10 cellular contexts compared by ENCODE assay signal in genomic region chr14:89428163-89428523, GRCh38. TPM values are rescaled to one million over a fixed set of nuclear protein-coding genes. Genes with fewer than 3 reads are reported as not detected.
DNase-seq lines count a peak whose midpoint lies in the region; ATAC-seq, FAIRE-seq and TF ChIP-seq lines count a peak whose summit lies in the region.
"Had no signal": no experiment of that assay in that cellular context is flagged by ENCODE, and none has a peak within 500 bp of the region (broad histone marks: within the 10 kb centered on the region; RNA-seq: fewer than 3 reads in every experiment).

No MANE protein-coding gene starts in this region.

- no peak for FAIRE-seq in astrocyte (lab: Jason Lieb, UNC)

- CTCF ChIA-PET in activated CD8-positive, alpha-beta memory T cell treated with anti-CD3 and anti-CD28 coated beads, Interleukin-2, amount 10 ng/mL, durations not matched to agents 7 days and 5 days (lab: Charles Lee), result interaction anchor here (1.0 to 2.9 kb wide), 2 partner anchors 9 to 82 kb away, joined by 3 to 17 read pairs; no protein-coding TSS in a partner anchor

- no peak overlapping the region for H4K8ac ChIP-seq in mesendoderm (ENCODE audit: low read depth, low read length)

- peaks cover 78% of the 10 kb centered on the region for H3K4me1 Mint-ChIP-seq in activated CD8-positive, alpha-beta memory T cell treated with anti-CD3 and anti-CD28 coated beads, Interleukin-2, amount 10 ng/mL, durations not matched to agents 7 days and 5 days
- H3K4me1 Mint-ChIP-seq in astrocyte (ENCODE audit: low read depth, unreplicated experiment), result peaks cover 55% of the 10 kb centered on the region

- H3K4me1 ChIP-seq in astrocyte (ENCODE audit: insufficient read depth, low read length) (peaks cover 37% of the 10 kb centered on the region), mesendoderm (ENCODE audit: control insufficient read depth, low read depth, low read length) (peaks cover 2% of the 10 kb centered on the region), tibial artery (peaks cover 0 to 69% (median 43%) of the 10 kb centered on the region in 4 donors)

- H3K79me2 ChIP-seq in astrocyte (ENCODE audit: insufficient read depth, low read length) (peaks cover 5% of the 10 kb centered on the region), mesendoderm (ENCODE audit: control insufficient read depth, insufficient read depth, low read length) (no peaks in the 10 kb centered on the region)

- H3K79me1 ChIP-seq in mesendoderm (ENCODE audit: low read length), result no peaks in the 10 kb centered on the region

- no peaks in the 10 kb centered on the region for H3K36me3 ChIP-seq in astrocyte (ENCODE audit: insufficient read depth, low read length)
- no peaks in the 10 kb centered on the region for H3K36me3 ChIP-seq in mesendoderm (ENCODE audit: control insufficient read depth, insufficient read depth, low read length)
- no peaks in the 10 kb centered on the region for H3K36me3 ChIP-seq in tibial artery

- DNase-seq in activated CD8-positive, alpha-beta memory T cell treated with anti-CD3 and anti-CD28 coated beads, Interleukin-2, amount 10 ng/mL, durations not matched to agents 7 days and 5 days, result no peak
- no peak for DNase-seq in activated CD8-positive, alpha-beta memory T cell treated with anti-CD3 and anti-CD28 coated beads, Interleukin-2, amount 50 U/mL, for 48 hours
- DNase-seq in astrocyte (ENCODE audit: low read depth) (no peak), mesendoderm (no peak), tibial artery (no peak), Ammon's horn (ENCODE audit: low spot score) (no peak), hippocampal formation (lab: John Stamatoyannopoulos, UW) (no peak)
- DNase-seq: effector CD8-positive, alpha-beta T cell had no signal

- no peak overlapping the region for H2AFZ ChIP-seq in astrocyte (ENCODE audit: low read depth, low read length)

- peak overlapping the region; percentile 72 for H3K27ac ChIP-seq in astrocyte (ENCODE audit: low read depth, low read length)
- no peak overlapping the region for H3K27ac ChIP-seq in mesendoderm (ENCODE audit: low read depth, low read length)
- H3K27ac ChIP-seq in tibial artery, result peak overlapping the region; percentile 91 to 95

- H3K27me3 ChIP-seq in astrocyte (ENCODE audit: insufficient read depth, low read length) (no peaks in the 10 kb centered on the region), mesendoderm (ENCODE audit: insufficient read depth, low read length, poor library complexity) (no peaks in the 10 kb centered on the region), tibial artery (no peaks in the 10 kb centered on the region)

- no peak overlapping the region for H3K4me3 ChIP-seq in astrocyte (ENCODE audit: insufficient read depth, low read depth, low read length)
- no peak overlapping the region for H3K4me3 ChIP-seq in mesendoderm (ENCODE audit: low read length)
- H3K4me3 ChIP-seq in tibial artery, result peak overlapping the region; percentile 36 to 37

- no peak overlapping the region for H3K56ac ChIP-seq in mesendoderm (ENCODE audit: low read length)

- H2AK5ac ChIP-seq in mesendoderm (ENCODE audit: low read length), result no peak overlapping the region

- no peaks in the 10 kb centered on the region for H4K20me1 ChIP-seq in astrocyte (ENCODE audit: insufficient read depth, low read length)

- no peak overlapping the region for H3K4me3 Mint-ChIP-seq in activated CD8-positive, alpha-beta memory T cell treated with anti-CD3 and anti-CD28 coated beads, Interleukin-2, amount 10 ng/mL, durations not matched to agents 7 days and 5 days
- H3K4me3 Mint-ChIP-seq in astrocyte (ENCODE audit: unreplicated experiment), result no peak overlapping the region
- H3K4me3 Mint-ChIP-seq: activated T-helper 1 cell treated with anti-CD3 and anti-CD28 coated beads, Interleukin-12 subunit alpha, Interleukin-12 subunit beta, Interleukin-2, Interleukin-4 antibody, amounts not matched to agents 30 ng/mL and 10 ng/mL and 1 ng/mL, durations not matched to agents 14 hours and 24 hours and 36 hours had no signal

- peak overlapping the region; percentile 16 for H3K18ac ChIP-seq in mesendoderm (ENCODE audit: low read length)

- H2BK15ac ChIP-seq in mesendoderm (replicated peaks; ENCODE audit: low read depth), result no peak overlapping the region

- H3K27me3 Mint-ChIP-seq in activated CD8-positive, alpha-beta memory T cell treated with anti-CD3 and anti-CD28 coated beads, Interleukin-2, amount 10 ng/mL, durations not matched to agents 7 days and 5 days, result no peaks in the 10 kb centered on the region
- H3K27me3 Mint-ChIP-seq in astrocyte (ENCODE audit: low read depth, unreplicated experiment), result no peaks in the 10 kb centered on the region

- H2BK120ac ChIP-seq in mesendoderm (ENCODE audit: low read depth, low read length), result peak overlapping the region; percentile 47

- ATAC-seq in activated CD8-positive, alpha-beta memory T cell treated with anti-CD3 and anti-CD28 coated beads, Interleukin-2, amount 10 ng/mL, durations not matched to agents 7 days and 5 days, result no peak
- ATAC-seq in HG03342 (IDR thresholded peaks at IDR 0.05; ENCODE audit: unreplicated experiment), result no peak

- no CpG with 5 or more reads among the region's 2 CpGs for WGBS in mesendoderm (ENCODE audit: extremely low coverage, insufficient coverage, low lambda C conversion rate)

- H3K9me3 Mint-ChIP-seq in activated CD8-positive, alpha-beta memory T cell treated with anti-CD3 and anti-CD28 coated beads, Interleukin-2, amount 10 ng/mL, durations not matched to agents 7 days and 5 days (ENCODE audit: low read depth), result no peaks in the 10 kb centered on the region
- no peaks in the 10 kb centered on the region for H3K9me3 Mint-ChIP-seq in astrocyte (ENCODE audit: unreplicated experiment)
- H3K9me3 Mint-ChIP-seq: activated T-helper 1 cell treated with anti-CD3 and anti-CD28 coated beads, Interleukin-12 subunit alpha, Interleukin-12 subunit beta, Interleukin-2, Interleukin-4 antibody, amounts not matched to agents 30 ng/mL and 10 ng/mL and 1 ng/mL, durations not matched to agents 14 hours and 24 hours and 36 hours had no signal

- intact Hi-C loops in tibial artery (cut with DNase I; ENCODE audit: low total_unique reads), result no loop called here

- no peak overlapping the region for H3K23ac ChIP-seq in mesendoderm (ENCODE audit: low read length)

- no peaks in the 10 kb centered on the region for H3K9me3 ChIP-seq in astrocyte (ENCODE audit: insufficient read depth, low read depth, low read length)
- no peaks in the 10 kb centered on the region for H3K9me3 ChIP-seq in tibial artery

- peaks cover 2% of the 10 kb centered on the region for H3K36me3 Mint-ChIP-seq in activated CD8-positive, alpha-beta memory T cell treated with anti-CD3 and anti-CD28 coated beads, Interleukin-2, amount 10 ng/mL, durations not matched to agents 7 days and 5 days
- peaks cover 6% of the 10 kb centered on the region for H3K36me3 Mint-ChIP-seq in astrocyte (ENCODE audit: low read depth, unreplicated experiment)

- H3K4me2 ChIP-seq in astrocyte (ENCODE audit: low read length), result peak overlapping the region; percentile 74
- H3K4me2 ChIP-seq in mesendoderm (ENCODE audit: low read length), result no peak overlapping the region

- peak overlapping the region; percentile 63 for H3K9ac ChIP-seq in astrocyte (ENCODE audit: low read length)
- H3K9ac ChIP-seq in mesendoderm (ENCODE audit: low read length), result no peak overlapping the region

- no peak for TF ChIP-seq CTCF in astrocyte (IDR thresholded peaks at IDR 0.05; ENCODE audit: insufficient read depth, low read depth, low read length)
- no peak for TF ChIP-seq CTCF in tibial artery (IDR thresholded peaks at IDR 0.05)

- no peak overlapping the region for H2BK5ac ChIP-seq in mesendoderm (ENCODE audit: low read length)

- H3K27ac Mint-ChIP-seq in activated CD8-positive, alpha-beta memory T cell treated with anti-CD3 and anti-CD28 coated beads, Interleukin-2, amount 10 ng/mL, durations not matched to agents 7 days and 5 days, result peak overlapping the region; percentile 99
- peak overlapping the region; percentile 66 for H3K27ac Mint-ChIP-seq in astrocyte (ENCODE audit: unreplicated experiment)
- H3K27ac Mint-ChIP-seq: activated T-helper 1 cell treated with anti-CD3 and anti-CD28 coated beads, Interleukin-12 subunit alpha, Interleukin-12 subunit beta, Interleukin-2, Interleukin-4 antibody, amounts not matched to agents 30 ng/mL and 10 ng/mL and 1 ng/mL, durations not matched to agents 14 hours and 24 hours and 36 hours had no signal

- peak overlapping the region; percentile 94 for H3K4ac ChIP-seq in mesendoderm (ENCODE audit: low read depth, low read length)

- no peak overlapping the region for H4K5ac ChIP-seq in mesendoderm (ENCODE audit: low read length)

RNA-seq across cellular contexts. Expression of gene FOXN3, which starts 11.1 kb away (rescaled TPM):
- total RNA-seq in activated CD8-positive, alpha-beta memory T cell treated with anti-CD3 and anti-CD28 coated beads, Interleukin-2, amount 10 ng/mL, durations not matched to agents 7 days and 5 days, result 100 to 1,000 TPM in 1 of 2 experiments, 10 to 100 TPM in 1; 85.6 to 103 TPM
- total RNA-seq in astrocyte, result 105 and 122 TPM in 2 replicates
- 45.2 TPM for polyA plus RNA-seq in mesendoderm (2013, experiment 1 of 2)
- 47.9 TPM for polyA plus RNA-seq in mesendoderm (2013, experiment 2 of 2)

Comparison
In these comparisons a context has a peak if more than half of its experiments do, and no peak if none do; other contexts are left out.
1. H3K4me3 ChIP-seq: peak in tibial artery (2 of 2); none in astrocyte (single experiment) and mesendoderm (single experiment).